8 cellular contexts compared by ENCODE assay signal in genomic region chr17:17994271-17994670, GRCh38. TPM values are rescaled to one million over a fixed set of nuclear protein-coding genes. Genes with fewer than 3 reads are reported as not detected.
DNase-seq lines count a peak whose midpoint lies in the region; ATAC-seq and TF ChIP-seq lines count a peak whose summit lies in the region.

No MANE protein-coding gene starts in this region.

- peak; percentile 30 to 49 for DNase-seq in activated T-cell treated with anti-CD3 and anti-CD28 coated beads, Interleukin-2, amount 50 U/mL, for 48 hours
- no peak for DNase-seq in activated T-cell treated with anti-CD3 and anti-CD28 coated beads, Interleukin-2, amount 50 U/mL, for 24 hours
- peak; percentile 17 to 37 for DNase-seq in heart right ventricle
- no peak for DNase-seq in stimulated activated naive B cell treated with anti-CD40 and anti-IgM and Interleukin-4, amounts not matched to agents 10 μg/mL and 1 μg/mL and 100 μg/mL, for 72 hours
- DNase-seq in effector memory CD4-positive, alpha-beta T cell, result no peak
- no peak for DNase-seq in activated T-helper 2 cell treated with anti-CD3 and anti-CD28 coated beads, Interferon-gamma antibody, Interleukin-2, Interleukin-4, amounts not matched to agents 10 μg/mL and 5 μg/mL and 100 μg/mL, durations not matched to agents 14 hours and 24 hours and 36 hours (ENCODE audit: low spot score)
- DNase-seq in kidney tubule cell (ENCODE audit: low spot score), result no peak

- WGBS in heart right ventricle, 2 donors, result 39 to 56% methylated on average over 13 of the region's 13 CpGs

- H3K4me1 ChIP-seq in heart right ventricle, result peaks cover 0 to 9% (median 0%) of the 10 kb centered on the region in 9 donors
- H3K4me1 ChIP-seq in effector memory CD4-positive, alpha-beta T cell (ENCODE audit: control insufficient read depth, insufficient read depth, low read length, poor library complexity, severe bottlenecking), result no peaks in the 10 kb centered on the region

- no peaks in the 10 kb centered on the region for H3K9me3 ChIP-seq in heart right ventricle
- no peaks in the 10 kb centered on the region for H3K9me3 ChIP-seq in effector memory CD4-positive, alpha-beta T cell (ENCODE audit: control insufficient read depth, low read length)

- H3K36me3 ChIP-seq in heart right ventricle, result no peaks in the 10 kb centered on the region
- H3K36me3 ChIP-seq in effector memory CD4-positive, alpha-beta T cell (ENCODE audit: control insufficient read depth, insufficient read depth, low read length), result no peaks in the 10 kb centered on the region

- no peak overlapping the region for H3K27ac ChIP-seq in heart right ventricle
- no peak overlapping the region for H3K27ac ChIP-seq in effector memory CD4-positive, alpha-beta T cell (ENCODE audit: insufficient read depth, low read length, poor library complexity, severe bottlenecking)

- H3K27me3 Mint-ChIP-seq in activated T-cell treated with anti-CD3 and anti-CD28 coated beads, Interleukin-2, amount 50 U/mL, for 24 hours, result no peaks in the 10 kb centered on the region
- no peaks in the 10 kb centered on the region for H3K27me3 Mint-ChIP-seq in stimulated activated naive B cell treated with anti-CD40 and anti-IgM and Interleukin-4, amounts not matched to agents 10 μg/mL and 1 μg/mL and 100 μg/mL, for 72 hours
- H3K27me3 Mint-ChIP-seq in activated T-helper 2 cell treated with anti-CD3 and anti-CD28 coated beads, Interferon-gamma antibody, Interleukin-2, Interleukin-4, amounts not matched to agents 10 μg/mL and 5 μg/mL and 100 μg/mL, durations not matched to agents 14 hours and 24 hours and 36 hours (ENCODE audit: low read depth), result no peaks in the 10 kb centered on the region

- H3K27me3 ChIP-seq in heart right ventricle, result no peaks in the 10 kb centered on the region
- no peaks in the 10 kb centered on the region for H3K27me3 ChIP-seq in effector memory CD4-positive, alpha-beta T cell (replicated peaks; ENCODE audit: control insufficient read depth, insufficient read depth, low read length, poor library complexity, severe bottlenecking)

- H3K4me1 Mint-ChIP-seq in activated T-cell treated with anti-CD3 and anti-CD28 coated beads, Interleukin-2, amount 50 U/mL, for 24 hours (ENCODE audit: low read depth), result peaks cover 2% of the 10 kb centered on the region
- H3K4me1 Mint-ChIP-seq in stimulated activated naive B cell treated with anti-CD40 and anti-IgM and Interleukin-4, amounts not matched to agents 10 μg/mL and 1 μg/mL and 100 μg/mL, for 72 hours, result peaks cover 3 to 4% of the 10 kb centered on the region in 2 donors
- H3K4me1 Mint-ChIP-seq in activated T-helper 2 cell treated with anti-CD3 and anti-CD28 coated beads, Interferon-gamma antibody, Interleukin-2, Interleukin-4, amounts not matched to agents 10 μg/mL and 5 μg/mL and 100 μg/mL, durations not matched to agents 14 hours and 24 hours and 36 hours (ENCODE audit: low read depth), result no peaks in the 10 kb centered on the region

- H3K27ac Mint-ChIP-seq in activated T-cell treated with anti-CD3 and anti-CD28 coated beads, Interleukin-2, amount 50 U/mL, for 24 hours, result no peak overlapping the region
- no peak overlapping the region for H3K27ac Mint-ChIP-seq in stimulated activated naive B cell treated with anti-CD40 and anti-IgM and Interleukin-4, amounts not matched to agents 10 μg/mL and 1 μg/mL and 100 μg/mL, for 72 hours
- H3K27ac Mint-ChIP-seq in activated T-helper 2 cell treated with anti-CD3 and anti-CD28 coated beads, Interferon-gamma antibody, Interleukin-2, Interleukin-4, amounts not matched to agents 10 μg/mL and 5 μg/mL and 100 μg/mL, durations not matched to agents 14 hours and 24 hours and 36 hours, result no peak overlapping the region

- intact Hi-C loops in heart right ventricle (cut with DNase I), result loop anchor here in 6 of 10 donors (2.0 to 5.0 kb wide), 4 partner anchors 33 to 43 kb away; partner anchors contain the start of genes ATPAF2 (in 1 of the 6) and GID4 (in 1 of the 6)
- intact Hi-C loops in activated T-helper 2 cell treated with anti-CD3 and anti-CD28 coated beads, Interferon-gamma antibody, Interleukin-2, Interleukin-4, amounts not matched to agents 10 μg/mL and 5 μg/mL and 100 μg/mL, durations not matched to agents 14 hours and 24 hours and 36 hours (cut with micrococcal nuclease), result no loop called here

- peak in 8 of 9 donors; percentile 15 to 63 (median 54) for TF ChIP-seq CTCF in heart right ventricle (IDR thresholded peaks at IDR 0.05)

- ATAC-seq in SK-N-SH treated with all-trans-retinoic acid at 6 μM for 48 hours, result peak; percentile 78
- peak; percentile 34 to 85 (median 78) for ATAC-seq in heart right ventricle
- ATAC-seq in stimulated activated naive B cell treated with anti-CD40 and anti-IgM and Interleukin-4, amounts not matched to agents 10 μg/mL and 1 μg/mL and 100 μg/mL, for 72 hours (replicated peaks), result peak; percentile 50 to 71

- no peaks in the 10 kb centered on the region for H3K36me3 Mint-ChIP-seq in activated T-cell treated with anti-CD3 and anti-CD28 coated beads, Interleukin-2, amount 50 U/mL, for 24 hours (ENCODE audit: low read depth)
- H3K36me3 Mint-ChIP-seq in stimulated activated naive B cell treated with anti-CD40 and anti-IgM and Interleukin-4, amounts not matched to agents 10 μg/mL and 1 μg/mL and 100 μg/mL, for 72 hours, result peaks cover 0 to 4% of the 10 kb centered on the region in 2 donors
- H3K36me3 Mint-ChIP-seq in activated T-helper 2 cell treated with anti-CD3 and anti-CD28 coated beads, Interferon-gamma antibody, Interleukin-2, Interleukin-4, amounts not matched to agents 10 μg/mL and 5 μg/mL and 100 μg/mL, durations not matched to agents 14 hours and 24 hours and 36 hours (ENCODE audit: low read depth), result no peaks in the 10 kb centered on the region

- H3K4me3 ChIP-seq in heart right ventricle, result no peak overlapping the region
- no peak overlapping the region for H3K4me3 ChIP-seq in effector memory CD4-positive, alpha-beta T cell (ENCODE audit: insufficient read depth, low read depth, low read length, poor library complexity, severe bottlenecking)

- no peak overlapping the region for H3K4me3 Mint-ChIP-seq in activated T-cell treated with anti-CD3 and anti-CD28 coated beads, Interleukin-2, amount 50 U/mL, for 24 hours
- H3K4me3 Mint-ChIP-seq in stimulated activated naive B cell treated with anti-CD40 and anti-IgM and Interleukin-4, amounts not matched to agents 10 μg/mL and 1 μg/mL and 100 μg/mL, for 72 hours, result no peak overlapping the region
- H3K4me3 Mint-ChIP-seq in activated T-helper 2 cell treated with anti-CD3 and anti-CD28 coated beads, Interferon-gamma antibody, Interleukin-2, Interleukin-4, amounts not matched to agents 10 μg/mL and 5 μg/mL and 100 μg/mL, durations not matched to agents 14 hours and 24 hours and 36 hours (ENCODE audit: low read depth), result no peak overlapping the region

- H3K9me3 Mint-ChIP-seq in activated T-cell treated with anti-CD3 and anti-CD28 coated beads, Interleukin-2, amount 50 U/mL, for 24 hours, result no peaks in the 10 kb centered on the region
- H3K9me3 Mint-ChIP-seq in stimulated activated naive B cell treated with anti-CD40 and anti-IgM and Interleukin-4, amounts not matched to agents 10 μg/mL and 1 μg/mL and 100 μg/mL, for 72 hours, result no peaks in the 10 kb centered on the region
- no peaks in the 10 kb centered on the region for H3K9me3 Mint-ChIP-seq in activated T-helper 2 cell treated with anti-CD3 and anti-CD28 coated beads, Interferon-gamma antibody, Interleukin-2, Interleukin-4, amounts not matched to agents 10 μg/mL and 5 μg/mL and 100 μg/mL, durations not matched to agents 14 hours and 24 hours and 36 hours

TF ChIP-seq in SK-N-SH treated with all-trans-retinoic acid at 6 μM for 48 hours, 23 proteins besides CTCF, POLR2A, EP300 and RAD21 (continues in another document):
- TF ChIP-seq BACH2 (CRISPR knock-in tag; IDR thresholded peaks at IDR 0.05; ENCODE audit: borderline replicate concordance) (no peak), ZNF565 (CRISPR knock-in tag; conservative IDR thresholded peaks at IDR 0.05; ENCODE audit: low read depth) (no peak), CREB5 (CRISPR knock-in tag; IDR thresholded peaks at IDR 0.05; ENCODE audit: low read depth) (no peak), ISL1 (CRISPR knock-in tag; IDR thresholded peaks at IDR 0.05) (no peak), SNAI2 (CRISPR knock-in tag; IDR thresholded peaks at IDR 0.05) (no peak)

RNA-seq across cellular contexts. Expression of gene DRC3, which starts 21.6 kb away (rescaled TPM):
- total RNA-seq in heart right ventricle, result 1 to 10 TPM; 1.1 to 2.6 (median 2.0) TPM
- 1 to 10 TPM in 1 of 2 donors, under 1 TPM in 1; 0.55 to 3.0 TPM for polyA plus RNA-seq in heart right ventricle
- total RNA-seq in activated T-helper 2 cell treated with anti-CD3 and anti-CD28 coated beads, Interferon-gamma antibody, Interleukin-2, Interleukin-4, amounts not matched to agents 10 μg/mL and 5 μg/mL and 100 μg/mL, durations not matched to agents 14 hours and 24 hours and 36 hours, result not detected in 2 replicates

RNA-seq across cellular contexts. Expression of gene TOM1L2, which starts 22.1 kb away (rescaled TPM):
- total RNA-seq in heart right ventricle, result 100 to 1,000 TPM; 174 to 331 (median 290) TPM
- polyA plus RNA-seq in heart right ventricle, result 100 to 1,000 TPM in 1 of 2 donors, 10 to 100 TPM in 1; 46.4 to 114 TPM
- total RNA-seq in activated T-helper 2 cell treated with anti-CD3 and anti-CD28 coated beads, Interferon-gamma antibody, Interleukin-2, Interleukin-4, amounts not matched to agents 10 μg/mL and 5 μg/mL and 100 μg/mL, durations not matched to agents 14 hours and 24 hours and 36 hours, result 9.4 and 13.4 TPM in 2 replicates

RNA-seq across cellular contexts. Expression of gene ATPAF2, which starts 44.7 kb away (rescaled TPM):
- total RNA-seq in heart right ventricle, result 10 to 100 TPM; 32.6 to 43.5 (median 37.4) TPM
- polyA plus RNA-seq in heart right ventricle, result 10 to 100 TPM; 21.5 to 55.8 TPM
- 29.9 and 31.3 TPM in 2 replicates for total RNA-seq in activated T-helper 2 cell treated with anti-CD3 and anti-CD28 coated beads, Interferon-gamma antibody, Interleukin-2, Interleukin-4, amounts not matched to agents 10 μg/mL and 5 μg/mL and 100 μg/mL, durations not matched to agents 14 hours and 24 hours and 36 hours

RNA-seq across cellular contexts. Expression of gene GID4, which starts 44.9 kb away (rescaled TPM):
- total RNA-seq in heart right ventricle, result 10 to 100 TPM; 14.6 to 23.7 (median 17.3) TPM
- 1 to 10 TPM; 7.0 to 9.5 TPM for polyA plus RNA-seq in heart right ventricle
- total RNA-seq in activated T-helper 2 cell treated with anti-CD3 and anti-CD28 coated beads, Interferon-gamma antibody, Interleukin-2, Interleukin-4, amounts not matched to agents 10 μg/mL and 5 μg/mL and 100 μg/mL, durations not matched to agents 14 hours and 24 hours and 36 hours, result 9.3 and 10.8 TPM in 2 replicates

Comparison
In these comparisons a context has a peak if more than half of its experiments do, and no peak if none do; other contexts are left out.
1. DNase-seq: peak in activated T-cell treated with anti-CD3 and anti-CD28 coated beads, Interleukin-2, amount 50 U/mL, for 48 hours (2 of 2) and heart right ventricle (2 of 2); none in activated T-cell treated with anti-CD3 and anti-CD28 coated beads, Interleukin-2, amount 50 U/mL, for 24 hours (single experiment), stimulated activated naive B cell treated with anti-CD40 and anti-IgM and Interleukin-4, amounts not matched to agents 10 μg/mL and 1 μg/mL and 100 μg/mL, for 72 hours (single experiment), effector memory CD4-positive, alpha-beta T cell (0 of 3), activated T-helper 2 cell treated with anti-CD3 and anti-CD28 coated beads, Interferon-gamma antibody, Interleukin-2, Interleukin-4, amounts not matched to agents 10 μg/mL and 5 μg/mL and 100 μg/mL, durations not matched to agents 14 hours and 24 hours and 36 hours (single experiment) and kidney tubule cell (single experiment).
2. RNA of gene TOM1L2, which starts 22.1 kb away (total RNA-seq): 174 to 331 TPM in heart right ventricle; 9.4 to 13.4 TPM in activated T-helper 2 cell treated with anti-CD3 and anti-CD28 coated beads, Interferon-gamma antibody, Interleukin-2, Interleukin-4, amounts not matched to agents 10 μg/mL and 5 μg/mL and 100 μg/mL, durations not matched to agents 14 hours and 24 hours and 36 hours; every median in the first group is over 10 times any median in the second.
3. Peak in every context shown above with its lines, with median percentiles within 50 percentile points of each other: ATAC-seq.